15 cellular contexts compared by ENCODE assay signal in genomic region chr11:77470971-77471370, GRCh38. TPM values are rescaled to one million over a fixed set of nuclear protein-coding genes. Genes with fewer than 3 reads are reported as not detected.
A peak's percentile ranks its signal among the peaks of the same experiment; 100 is the strongest.
DNase-seq lines count a peak whose midpoint lies in the region; ATAC-seq and TF ChIP-seq lines count a peak whose summit lies in the region.
"Had no signal": no experiment of that assay in that cellular context is flagged by ENCODE, and none has a peak within 500 bp of the region (broad histone marks: within the 10 kb centered on the region; RNA-seq: fewer than 3 reads in every experiment).

No MANE protein-coding gene starts in this region.

- no peak overlapping the region for H3K27ac Mint-ChIP-seq in activated CD8-positive, alpha-beta T cell treated with anti-CD3 and anti-CD28 coated beads, Interleukin-2, amount 10 ng/mL, durations not matched to agents 7 days and 5 days
- H3K27ac Mint-ChIP-seq in activated CD8-positive, alpha-beta T cell treated with anti-CD3 and anti-CD28 coated beads for 36 hours, result no peak overlapping the region
- H3K27ac Mint-ChIP-seq: activated CD4-positive, alpha-beta T cell treated with anti-CD3 and anti-CD28 coated beads for 36 hours; memory B cell had no signal

- ATAC-seq in activated CD8-positive, alpha-beta T cell treated with anti-CD3 and anti-CD28 coated beads, Interleukin-2, amount 10 ng/mL, durations not matched to agents 7 days and 5 days, result no peak
- no peak for ATAC-seq in activated CD8-positive, alpha-beta T cell treated with anti-CD3 and anti-CD28 coated beads for 36 hours
- ATAC-seq: activated CD4-positive, alpha-beta T cell treated with anti-CD3 and anti-CD28 coated beads for 36 hours; activated T-cell treated with anti-CD3 and anti-CD28 coated beads, Interleukin-2, amount 50 U/mL, for 4 hours; gastrocnemius medialis had no signal

- POLR2A ChIA-PET in activated CD8-positive, alpha-beta T cell treated with anti-CD3 and anti-CD28 coated beads, Interleukin-2, amount 10 ng/mL, durations not matched to agents 7 days and 5 days (lab: Charles Lee), result interaction anchor here (1.6 kb wide), 1 partner anchor 60 kb away, joined by 6 read pairs; no protein-coding TSS in a partner anchor
- POLR2A ChIA-PET in activated CD8-positive, alpha-beta T cell treated with anti-CD3 and anti-CD28 coated beads for 36 hours (lab: Charles Lee), result interaction anchor here (0.7 to 1.0 kb wide), 2 partner anchors 14 to 60 kb away, joined by 3 read pairs; no protein-coding TSS in a partner anchor

- H3K36me3 Mint-ChIP-seq in activated CD8-positive, alpha-beta T cell treated with anti-CD3 and anti-CD28 coated beads, Interleukin-2, amount 10 ng/mL, durations not matched to agents 7 days and 5 days (ENCODE audit: low read depth), result no peaks in the 10 kb centered on the region
- no peaks in the 10 kb centered on the region for H3K36me3 Mint-ChIP-seq in activated CD8-positive, alpha-beta T cell treated with anti-CD3 and anti-CD28 coated beads for 36 hours (ENCODE audit: low read depth)
- H3K36me3 Mint-ChIP-seq: memory B cell had no signal

- peaks cover 34% of the 10 kb centered on the region for H3K4me1 Mint-ChIP-seq in activated CD8-positive, alpha-beta T cell treated with anti-CD3 and anti-CD28 coated beads, Interleukin-2, amount 10 ng/mL, durations not matched to agents 7 days and 5 days (ENCODE audit: low read depth)
- H3K4me1 Mint-ChIP-seq in activated CD8-positive, alpha-beta T cell treated with anti-CD3 and anti-CD28 coated beads for 36 hours (ENCODE audit: low read depth), result peaks cover 17% of the 10 kb centered on the region

- intact Hi-C loops in activated CD8-positive, alpha-beta T cell treated with anti-CD3 and anti-CD28 coated beads for 36 hours (cut with micrococcal nuclease), result no loop called here

- H3K36me3 ChIP-seq in SK-N-MC (ENCODE audit: insufficient read depth, low read length), result no peaks in the 10 kb centered on the region
- H3K36me3 ChIP-seq: gastrocnemius medialis, tibial artery had no signal

- CTCF ChIA-PET in activated CD8-positive, alpha-beta T cell treated with anti-CD3 and anti-CD28 coated beads, Interleukin-2, amount 10 ng/mL, durations not matched to agents 7 days and 5 days (lab: Charles Lee), result interaction anchor here (0.6 to 3.1 kb wide), 20 partner anchors 10 to 380 kb away, joined by 3 to 46 read pairs (median 4); no protein-coding TSS in a partner anchor
- CTCF ChIA-PET in activated CD8-positive, alpha-beta T cell treated with anti-CD3 and anti-CD28 coated beads for 36 hours (lab: Charles Lee), result interaction anchor here (0.7 to 2.6 kb wide), 13 partner anchors 9 to 276 kb away, joined by 3 to 8 read pairs (median 5); no protein-coding TSS in a partner anchor

- H3K9ac ChIP-seq in SK-N-MC (ENCODE audit: insufficient read length), result no peak overlapping the region

- H3K27ac ChIP-seq in SK-N-MC (0 out of 2 replicates have a peak overlapping the region, but pooled peaks have one; percentile 16), substantia nigra (ENCODE audit: low read depth, low read length, poor library complexity, severe bottlenecking) (peak overlapping the region; percentile 21)
- H3K27ac ChIP-seq: tibial artery had no signal

- TF ChIP-seq CTCF in activated CD8-positive, alpha-beta T cell treated with anti-CD3 and anti-CD28 coated beads for 36 hours (IDR thresholded peaks at IDR 0.05), result no peak

- H3K27me3 Mint-ChIP-seq in activated CD8-positive, alpha-beta T cell treated with anti-CD3 and anti-CD28 coated beads, Interleukin-2, amount 10 ng/mL, durations not matched to agents 7 days and 5 days (ENCODE audit: low read depth), result peaks cover 29% of the 10 kb centered on the region
- H3K27me3 Mint-ChIP-seq in activated CD8-positive, alpha-beta T cell treated with anti-CD3 and anti-CD28 coated beads for 36 hours, result peaks cover 14% of the 10 kb centered on the region

- H3K4me3 ChIP-seq in SK-N-MC, result no peak overlapping the region
- peak overlapping the region; percentile 18 for H3K4me3 ChIP-seq in iPS-11a (ENCODE audit: low read depth, low read length)
- H3K4me3 ChIP-seq: gastrocnemius medialis, tibial artery had no signal

- H3K9me3 ChIP-seq in SK-N-MC (ENCODE audit: low read depth, low read length), result no peaks in the 10 kb centered on the region
- H3K9me3 ChIP-seq: gastrocnemius medialis, tibial artery had no signal

- DNase-seq in activated CD8-positive, alpha-beta T cell treated with anti-CD3 and anti-CD28 coated beads, Interleukin-2, amount 10 ng/mL, durations not matched to agents 7 days and 5 days, result no peak
- DNase-seq in activated CD8-positive, alpha-beta T cell treated with anti-CD3 and anti-CD28 coated beads for 36 hours, result no peak
- no peak for DNase-seq in SK-N-MC (ENCODE audit: low read depth, low spot score)
- no peak for DNase-seq in substantia nigra (lab: John Stamatoyannopoulos, UW)
- DNase-seq in activated CD8-positive, alpha-beta memory T cell treated with anti-CD3 and anti-CD28 coated beads, Interleukin-2, amount 50 U/mL, for 4 hours, result no peak
- DNase-seq in T-helper 1 cell, result no peak
- DNase-seq in activated CD8-positive, alpha-beta memory T cell treated with anti-CD3 and anti-CD28 coated beads, Interleukin-2, amount 50 U/mL, for 48 hours, result no peak
- DNase-seq: activated T-cell treated with anti-CD3 and anti-CD28 coated beads, Interleukin-2, amount 50 U/mL, for 4 hours; gastrocnemius medialis; SIG-M5; stimulated activated CD4-positive, alpha-beta T cell treated with anti-CD3 and anti-CD28 coated beads, Interleukin-4, amount 100 ng/mL, for 24 hours; tibial artery had no signal

- H3K4me3 Mint-ChIP-seq in activated CD8-positive, alpha-beta T cell treated with anti-CD3 and anti-CD28 coated beads, Interleukin-2, amount 10 ng/mL, durations not matched to agents 7 days and 5 days, result peak overlapping the region; percentile 15
- H3K4me3 Mint-ChIP-seq in activated CD8-positive, alpha-beta T cell treated with anti-CD3 and anti-CD28 coated beads for 36 hours, result no peak overlapping the region
- H3K4me3 Mint-ChIP-seq: activated CD4-positive, alpha-beta T cell treated with anti-CD3 and anti-CD28 coated beads for 36 hours; activated T-cell treated with anti-CD3 and anti-CD28 coated beads, Interleukin-2, amount 50 U/mL, for 4 hours; memory B cell had no signal

- no peaks in the 10 kb centered on the region for H3K9me3 Mint-ChIP-seq in activated CD8-positive, alpha-beta T cell treated with anti-CD3 and anti-CD28 coated beads, Interleukin-2, amount 10 ng/mL, durations not matched to agents 7 days and 5 days (ENCODE audit: insufficient read depth)
- H3K9me3 Mint-ChIP-seq in activated CD8-positive, alpha-beta T cell treated with anti-CD3 and anti-CD28 coated beads for 36 hours, result no peaks in the 10 kb centered on the region
- H3K9me3 Mint-ChIP-seq: activated T-cell treated with anti-CD3 and anti-CD28 coated beads, Interleukin-2, amount 50 U/mL, for 4 hours; memory B cell had no signal

RNA-seq across cellular contexts. Expression of gene PAK1, which starts 2.9 kb away (rescaled TPM):
- total RNA-seq in activated CD8-positive, alpha-beta T cell treated with anti-CD3 and anti-CD28 coated beads, Interleukin-2, amount 10 ng/mL, durations not matched to agents 7 days and 5 days, result 10 to 100 TPM; 85.7 to 91.5 TPM
- 10 to 100 TPM; 43.8 to 49.9 TPM for total RNA-seq in activated CD8-positive, alpha-beta T cell treated with anti-CD3 and anti-CD28 coated beads for 36 hours
